1 cellular context compared by ENCODE assay signal in genomic region chr14:35826218-35826951, GRCh38.
TF ChIP-seq lines count a peak whose summit lies in the region.

A gene with protein sequence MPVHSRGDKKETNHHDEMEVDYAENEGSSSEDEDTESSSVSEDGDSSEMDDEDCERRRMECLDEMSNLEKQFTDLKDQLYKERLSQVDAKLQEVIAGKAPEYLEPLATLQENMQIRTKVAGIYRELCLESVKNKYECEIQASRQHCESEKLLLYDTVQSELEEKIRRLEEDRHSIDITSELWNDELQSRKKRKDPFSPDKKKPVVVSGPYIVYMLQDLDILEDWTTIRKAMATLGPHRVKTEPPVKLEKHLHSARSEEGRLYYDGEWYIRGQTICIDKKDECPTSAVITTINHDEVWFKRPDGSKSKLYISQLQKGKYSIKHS (plus strand): TSS chr14:35826338. CDS start chr14:35826517, 179 bp downstream.

TF ChIP-seq in HepG2, 621 proteins besides CTCF, POLR2A, EP300 and RAD21 (continued from another document and continues in another):
- TF ChIP-seq ZNF253 (CRISPR knock-in tag; IDR thresholded peaks at IDR 0.05; ENCODE audit: borderline replicate concordance) (peak; percentile 94), HOXD1 (CRISPR knock-in tag; IDR thresholded peaks at IDR 0.05) (peak; percentile 95), ZNF251 (CRISPR knock-in tag; IDR thresholded peaks at IDR 0.05) (peak; percentile 99), ZFP37 (CRISPR knock-in tag; IDR thresholded peaks at IDR 0.05; ENCODE audit: borderline replicate concordance) (peak; percentile 95; the same call in 1 of the 2 replicates), ZNF232 (CRISPR knock-in tag; IDR thresholded peaks at IDR 0.05; ENCODE audit: borderline replicate concordance) (peak; percentile 98), RXRA (CRISPR knock-in tag; IDR thresholded peaks at IDR 0.05) (peak; percentile 96), ZSCAN5A (CRISPR knock-in tag; IDR thresholded peaks at IDR 0.05; ENCODE audit: borderline replicate concordance) (peak; percentile 73), NFE2L2 (IDR thresholded peaks at IDR 0.05; ENCODE audit: low read length) (no peak), CBX5 (CRISPR knock-in tag; IDR thresholded peaks at IDR 0.05; ENCODE audit: borderline replicate concordance) (no peak; the same call in none of the 2 replicates), YY1 (IDR thresholded peaks at IDR 0.05; ENCODE audit: insufficient read depth, insufficient replicate concordance, low read depth, low read length) (peak; percentile 83), ZNF598 (CRISPR knock-in tag; IDR thresholded peaks at IDR 0.05; ENCODE audit: borderline replicate concordance) (peak; percentile 100), ZNF235 (CRISPR knock-in tag; IDR thresholded peaks at IDR 0.05; ENCODE audit: borderline replicate concordance) (peak; percentile 100), PHF21A (CRISPR knock-in tag; IDR thresholded peaks at IDR 0.05) (peak; percentile 98), RFX1 (IDR thresholded peaks at IDR 0.05) (no peak), RBM22 (optimal IDR thresholded peaks at IDR 0.05; ENCODE audit: low read length) (peak; percentile 94), HINFP (CRISPR knock-in tag; IDR thresholded peaks at IDR 0.05; ENCODE audit: low read depth) (peak; percentile 97), ZNF709 (CRISPR knock-in tag; IDR thresholded peaks at IDR 0.05) (peak; percentile 99), ZNF75D (CRISPR knock-in tag; IDR thresholded peaks at IDR 0.05; ENCODE audit: borderline replicate concordance) (no peak), ZNF816 (CRISPR knock-in tag; IDR thresholded peaks at IDR 0.05; ENCODE audit: borderline replicate concordance) (peak; percentile 99), ZSCAN21 (CRISPR knock-in tag; IDR thresholded peaks at IDR 0.05; ENCODE audit: borderline replicate concordance) (peak; percentile 99), SUZ12 (IDR thresholded peaks at IDR 0.05; ENCODE audit: low read depth, low read length) (peak; percentile 98), ZSCAN20 (CRISPR knock-in tag; IDR thresholded peaks at IDR 0.05; ENCODE audit: borderline replicate concordance) (peak; percentile 66; the same call in 1 of the 2 replicates), CHCHD3 (CRISPR knock-in tag; IDR thresholded peaks at IDR 0.05) (peak; percentile 99), ESRRA (CRISPR knock-in tag; IDR thresholded peaks at IDR 0.05; ENCODE audit: low read depth) (peak; percentile 92), EEA1 (CRISPR knock-in tag; IDR thresholded peaks at IDR 0.05; ENCODE audit: borderline replicate concordance) (peak; percentile 100), ZFP36 (IDR thresholded peaks at IDR 0.05; ENCODE audit: borderline replicate concordance, low read depth, low read length, partially characterized antibody) (no peak), SRF (IDR thresholded peaks at IDR 0.05; ENCODE audit: low read depth, low read length) (peak; percentile 69; the same call in 1 of the 2 replicates), ZNF678 (CRISPR knock-in tag; IDR thresholded peaks at IDR 0.05) (peak; percentile 100), FOXP4 (CRISPR knock-in tag; IDR thresholded peaks at IDR 0.05) (peak; percentile 82), PRDM10 (CRISPR knock-in tag; IDR thresholded peaks at IDR 0.05; ENCODE audit: low read depth) (no peak; the same call in none of the 2 replicates), MED1 (CRISPR knock-in tag; IDR thresholded peaks at IDR 0.05) (peak; percentile 86), ZNF576 (CRISPR knock-in tag; IDR thresholded peaks at IDR 0.05) (peak; percentile 98), DMAP1 (CRISPR knock-in tag; IDR thresholded peaks at IDR 0.05) (peak; percentile 100), ZBTB38 (CRISPR knock-in tag; IDR thresholded peaks at IDR 0.05) (peak; percentile 97), CHD4 (IDR thresholded peaks at IDR 0.05; ENCODE audit: borderline replicate concordance, low read length) (0 out of 2 replicates have a peak, but pooled peaks have one; percentile 77), ZNF234 (CRISPR knock-in tag; conservative IDR thresholded peaks at IDR 0.05) (no peak; the same call in 1 of the 2 replicates), RFXANK (CRISPR knock-in tag; IDR thresholded peaks at IDR 0.05) (peak; percentile 93; the same call in 1 of the 2 replicates)
- TF ChIP-seq, protein P1, sequence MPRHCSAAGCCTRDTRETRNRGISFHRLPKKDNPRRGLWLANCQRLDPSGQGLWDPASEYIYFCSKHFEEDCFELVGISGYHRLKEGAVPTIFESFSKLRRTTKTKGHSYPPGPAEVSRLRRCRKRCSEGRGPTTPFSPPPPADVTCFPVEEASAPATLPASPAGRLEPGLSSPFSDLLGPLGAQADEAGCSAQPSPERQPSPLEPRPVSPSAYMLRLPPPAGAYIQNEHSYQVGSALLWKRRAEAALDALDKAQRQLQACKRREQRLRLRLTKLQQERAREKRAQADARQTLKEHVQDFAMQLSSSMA (CRISPR knock-in tag; IDR thresholded peaks at IDR 0.05) = peak; percentile 98
- TF ChIP-seq, protein P2, sequence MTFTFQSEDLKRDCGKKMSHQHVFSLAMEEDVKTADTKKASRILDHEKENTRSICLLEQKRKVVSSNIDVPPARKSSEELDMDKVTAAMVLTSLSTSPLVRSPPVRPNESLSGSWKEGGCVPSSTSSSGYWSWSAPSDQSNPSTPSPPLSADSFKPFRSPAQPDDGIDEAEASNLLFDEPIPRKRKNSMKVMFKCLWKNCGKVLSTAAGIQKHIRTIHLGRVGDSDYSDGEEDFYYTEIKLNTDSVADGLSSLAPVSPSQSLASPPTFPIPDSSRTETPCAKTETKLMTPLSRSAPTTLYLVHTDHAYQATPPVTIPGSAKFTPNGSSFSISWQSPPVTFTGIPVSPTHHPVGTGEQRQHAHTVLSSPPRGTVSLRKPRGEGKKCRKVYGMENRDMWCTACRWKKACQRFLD (CRISPR knock-in tag; IDR thresholded peaks at IDR 0.05; ENCODE audit: borderline replicate concordance) = peak; percentile 99
- TF ChIP-seq, protein P3, sequence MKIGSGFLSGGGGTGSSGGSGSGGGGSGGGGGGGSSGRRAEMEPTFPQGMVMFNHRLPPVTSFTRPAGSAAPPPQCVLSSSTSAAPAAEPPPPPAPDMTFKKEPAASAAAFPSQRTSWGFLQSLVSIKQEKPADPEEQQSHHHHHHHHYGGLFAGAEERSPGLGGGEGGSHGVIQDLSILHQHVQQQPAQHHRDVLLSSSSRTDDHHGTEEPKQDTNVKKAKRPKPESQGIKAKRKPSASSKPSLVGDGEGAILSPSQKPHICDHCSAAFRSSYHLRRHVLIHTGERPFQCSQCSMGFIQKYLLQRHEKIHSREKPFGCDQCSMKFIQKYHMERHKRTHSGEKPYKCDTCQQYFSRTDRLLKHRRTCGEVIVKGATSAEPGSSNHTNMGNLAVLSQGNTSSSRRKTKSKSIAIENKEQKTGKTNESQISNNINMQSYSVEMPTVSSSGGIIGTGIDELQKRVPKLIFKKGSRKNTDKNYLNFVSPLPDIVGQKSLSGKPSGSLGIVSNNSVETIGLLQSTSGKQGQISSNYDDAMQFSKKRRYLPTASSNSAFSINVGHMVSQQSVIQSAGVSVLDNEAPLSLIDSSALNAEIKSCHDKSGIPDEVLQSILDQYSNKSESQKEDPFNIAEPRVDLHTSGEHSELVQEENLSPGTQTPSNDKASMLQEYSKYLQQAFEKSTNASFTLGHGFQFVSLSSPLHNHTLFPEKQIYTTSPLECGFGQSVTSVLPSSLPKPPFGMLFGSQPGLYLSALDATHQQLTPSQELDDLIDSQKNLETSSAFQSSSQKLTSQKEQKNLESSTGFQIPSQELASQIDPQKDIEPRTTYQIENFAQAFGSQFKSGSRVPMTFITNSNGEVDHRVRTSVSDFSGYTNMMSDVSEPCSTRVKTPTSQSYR (CRISPR knock-in tag; IDR thresholded peaks at IDR 0.05; ENCODE audit: borderline replicate concordance) = peak; percentile 68; the same call in 1 of the 2 replicates
- TF ChIP-seq, protein P4, sequence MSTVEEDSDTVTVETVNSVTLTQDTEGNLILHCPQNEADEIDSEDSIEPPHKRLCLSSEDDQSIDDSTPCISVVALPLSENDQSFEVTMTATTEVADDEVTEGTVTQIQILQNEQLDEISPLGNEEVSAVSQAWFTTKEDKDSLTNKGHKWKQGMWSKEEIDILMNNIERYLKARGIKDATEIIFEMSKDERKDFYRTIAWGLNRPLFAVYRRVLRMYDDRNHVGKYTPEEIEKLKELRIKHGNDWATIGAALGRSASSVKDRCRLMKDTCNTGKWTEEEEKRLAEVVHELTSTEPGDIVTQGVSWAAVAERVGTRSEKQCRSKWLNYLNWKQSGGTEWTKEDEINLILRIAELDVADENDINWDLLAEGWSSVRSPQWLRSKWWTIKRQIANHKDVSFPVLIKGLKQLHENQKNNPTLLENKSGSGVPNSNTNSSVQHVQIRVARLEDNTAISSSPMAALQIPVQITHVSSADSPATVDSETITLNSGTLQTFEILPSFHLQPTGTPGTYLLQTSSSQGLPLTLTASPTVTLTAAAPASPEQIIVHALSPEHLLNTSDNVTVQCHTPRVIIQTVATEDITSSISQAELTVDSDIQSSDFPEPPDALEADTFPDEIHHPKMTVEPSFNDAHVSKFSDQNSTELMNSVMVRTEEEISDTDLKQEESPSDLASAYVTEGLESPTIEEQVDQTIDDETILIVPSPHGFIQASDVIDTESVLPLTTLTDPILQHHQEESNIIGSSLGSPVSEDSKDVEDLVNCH (CRISPR knock-in tag; IDR thresholded peaks at IDR 0.05) = 0 out of 2 replicates have a peak, but pooled peaks have one; percentile 80
- TF ChIP-seq, protein P5, sequence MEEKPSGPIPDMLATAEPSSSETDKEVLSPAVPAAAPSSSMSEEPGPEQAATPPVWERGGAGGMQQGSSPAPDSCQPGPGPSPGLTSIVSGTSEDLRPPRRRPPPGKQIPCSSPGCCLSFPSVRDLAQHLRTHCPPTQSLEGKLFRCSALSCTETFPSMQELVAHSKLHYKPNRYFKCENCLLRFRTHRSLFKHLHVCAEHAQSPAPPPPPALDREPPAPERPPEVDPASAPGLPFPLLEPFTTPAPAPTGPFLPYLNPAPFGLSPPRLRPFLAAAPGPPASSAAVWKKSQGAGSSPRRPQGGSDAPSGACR (CRISPR knock-in tag; IDR thresholded peaks at IDR 0.05) = peak; percentile 100
